Comparison of ENCODE assay signal across 21 cellular contexts in genomic region chr14:39555749-39556148, GRCh38.
"Had no signal": no experiment of that assay in that cellular context is flagged by ENCODE, and none has a peak within 500 bp of the region (broad histone marks: within the 10 kb centered on the region; RNA-seq: fewer than 3 reads in every experiment).

No MANE protein-coding gene starts in this region.

- H3K4me1 ChIP-seq: SJCRH30 had no signal

- ATAC-seq: activated CD4-positive, alpha-beta T cell treated with anti-CD3 and anti-CD28 coated beads for 36 hours; activated T-cell treated with anti-CD3 and anti-CD28 coated beads, Interleukin-2, amount 50 U/mL, for 72 hours had no signal

- H3K27me3 ChIP-seq: SJCRH30 had no signal

- H3K27ac ChIP-seq: KMS-11, SJCRH30, VCaP had no signal

- H3K9me3 ChIP-seq: SJCRH30, SK-N-SH had no signal

- H3K36me3 ChIP-seq: SJCRH30 had no signal

- H3K4me3 ChIP-seq: SJCRH30 had no signal

- DNase-seq: activated CD4-positive, alpha-beta memory T cell treated with anti-CD3 and anti-CD28 coated beads, Interleukin-2, amount 10 ng/mL, durations not matched to agents 7 days and 5 days; activated CD4-positive, alpha-beta T cell treated with anti-CD3 and anti-CD28 coated beads for 36 hours; activated CD4-positive, alpha-beta T cell treated with anti-CD3 and anti-CD28 coated beads, Interleukin-2, amount 50 U/mL, for 1 hour; activated CD8-positive, alpha-beta memory T cell treated with anti-CD3 and anti-CD28 coated beads, Interleukin-2, amount 50 U/mL, for 4 hours; activated gamma-delta T cell treated with Interleukin-2 at 50 U/mL for 16 hours; activated naive CD4-positive, alpha-beta T cell treated with anti-CD3 and anti-CD28 coated beads, Interleukin-2, amount 10 ng/mL, durations not matched to agents 7 days and 5 days; activated naive CD8-positive, alpha-beta T cell treated with anti-CD3 and anti-CD28 coated beads for 36 hours; activated T-cell treated with anti-CD3 and anti-CD28 coated beads, Interleukin-2, amount 50 U/mL, for 72 hours; NCI-H1092; NCI-H1417; NCI-H1930; NCI-H2171; NCI-H2227 treated with DMSO at 0.1 percent for 48 hours; NCI-H510A; NCI-H526 treated with DMSO at 0.1 percent for 48 hours; NCI-H82; SJCRH30; SK-N-SH; T-helper 1 cell had no signal
